In the genomic region with DNA sequence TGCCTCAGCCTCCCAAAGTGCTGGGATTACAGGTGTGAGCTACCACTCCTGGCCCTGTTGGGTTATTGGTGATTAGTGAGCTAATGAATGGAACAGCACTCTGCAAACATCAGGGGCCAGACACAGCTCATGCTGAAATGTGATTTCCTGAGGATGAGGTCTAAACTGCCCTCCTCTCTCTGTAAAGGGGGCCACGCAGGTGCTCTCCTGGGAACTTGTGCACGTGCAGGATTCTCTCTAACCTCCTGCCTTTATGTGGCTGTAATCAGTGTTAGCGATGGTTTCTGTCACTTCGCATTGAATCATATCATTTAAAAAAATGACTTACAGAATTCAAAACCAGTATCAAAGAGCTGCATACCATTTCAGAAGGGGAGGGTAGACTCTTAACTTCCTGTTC, we compare ENCODE assay signal across 23 cellular contexts. TPM values are rescaled to one million over a fixed set of nuclear protein-coding genes. Genes with fewer than 3 reads are reported as not detected.
DNase-seq lines count a peak whose midpoint lies in the region; ATAC-seq, FAIRE-seq and TF ChIP-seq lines count a peak whose summit lies in the region.
"Had no signal": no experiment of that assay in that cellular context is flagged by ENCODE, and none has a peak within 500 bp of the region (broad histone marks: within the 10 kb centered on the region; RNA-seq: fewer than 3 reads in every experiment).

No MANE protein-coding gene starts in this region.

- FAIRE-seq in kidney (lab: Jason Lieb, UNC), result no peak

- intact Hi-C loops in activated CD4-positive, alpha-beta T cell treated with anti-CD3 and anti-CD28 coated beads, Interleukin-2, amount 10 ng/mL, durations not matched to agents 24 days and 14 days (cut with micrococcal nuclease), result no loop called here
- intact Hi-C loops in kidney (cut with DNase I), result no loop called here

- H3K27ac Mint-ChIP-seq in activated CD4-positive, alpha-beta T cell treated with anti-CD3 and anti-CD28 coated beads, Interleukin-2, amount 10 ng/mL, durations not matched to agents 24 days and 14 days, result no peak overlapping the region
- peak overlapping the region; percentile 96 for H3K27ac Mint-ChIP-seq in type B pancreatic cell
- H3K27ac Mint-ChIP-seq: HFFc6 had no signal

- H3K27me3 Mint-ChIP-seq in activated CD4-positive, alpha-beta T cell treated with anti-CD3 and anti-CD28 coated beads, Interleukin-2, amount 10 ng/mL, durations not matched to agents 24 days and 14 days, result peaks cover 18% of the 10 kb centered on the region
- H3K27me3 Mint-ChIP-seq in type B pancreatic cell, result peaks cover 7% of the 10 kb centered on the region

- H3K27ac ChIP-seq in KOPT-K1 (ENCODE audit: low read depth, low read length, poor library complexity, severe bottlenecking), result peak overlapping the region; percentile 69
- H3K27ac ChIP-seq in kidney (ENCODE audit: low read depth in 2 of 2, low read length in 2 of 2), result no peak overlapping the region
- H3K27ac ChIP-seq: 22Rv1, HL-60, SK-N-MC had no signal

- peaks cover 0 to 4% of the 10 kb centered on the region in 2 donors for H3K4me1 ChIP-seq in kidney (ENCODE audit: control insufficient read depth in 1 of 2, insufficient read depth in 1 of 2, low read depth in 1 of 2, low read length in 2 of 2)

- no peaks in the 10 kb centered on the region for H3K9me3 Mint-ChIP-seq in activated CD4-positive, alpha-beta T cell treated with anti-CD3 and anti-CD28 coated beads, Interleukin-2, amount 10 ng/mL, durations not matched to agents 24 days and 14 days
- peaks cover 6% of the 10 kb centered on the region for H3K9me3 Mint-ChIP-seq in type B pancreatic cell
- H3K9me3 Mint-ChIP-seq: HFFc6 had no signal

- H3K4me3 ChIP-seq in kidney (ENCODE audit: low read length in 2 of 2), result no peak overlapping the region
- H3K4me3 ChIP-seq: SK-N-MC had no signal

- H3K9ac ChIP-seq in kidney (ENCODE audit: low read length in 2 of 2), result no peak overlapping the region

- peaks cover 36% of the 10 kb centered on the region for H3K4me1 Mint-ChIP-seq in activated CD4-positive, alpha-beta T cell treated with anti-CD3 and anti-CD28 coated beads, Interleukin-2, amount 10 ng/mL, durations not matched to agents 24 days and 14 days
- peaks cover 15% of the 10 kb centered on the region for H3K4me1 Mint-ChIP-seq in type B pancreatic cell (ENCODE audit: unreplicated experiment)

- no peaks in the 10 kb centered on the region for H3K36me3 ChIP-seq in KOPT-K1 (ENCODE audit: insufficient read depth, low read length)
- H3K36me3 ChIP-seq in kidney (ENCODE audit: control insufficient read depth in 1 of 2, insufficient read depth in 2 of 2, low read length in 2 of 2), result no peaks in the 10 kb centered on the region

- H3K36me3 Mint-ChIP-seq in activated CD4-positive, alpha-beta T cell treated with anti-CD3 and anti-CD28 coated beads, Interleukin-2, amount 10 ng/mL, durations not matched to agents 24 days and 14 days (ENCODE audit: low read depth), result no peaks in the 10 kb centered on the region
- no peaks in the 10 kb centered on the region for H3K36me3 Mint-ChIP-seq in type B pancreatic cell

- TF ChIP-seq CTCF in kidney (IDR thresholded peaks at IDR 0.05; ENCODE audit: borderline replicate concordance, extremely low read depth, insufficient read depth), result no peak
- TF ChIP-seq CTCF in type B pancreatic cell (conservative IDR thresholded peaks at IDR 0.05), result no peak

- DNase-seq in activated CD4-positive, alpha-beta T cell treated with anti-CD3 and anti-CD28 coated beads, Interleukin-2, amount 10 ng/mL, durations not matched to agents 24 days and 14 days, result peak; percentile 53
- no peak for DNase-seq in activated CD4-positive, alpha-beta T cell treated with anti-CD3 and anti-CD28 coated beads, Interleukin-2, amount 50 U/mL, for 48 hours
- peak; percentile 1 for DNase-seq in kidney
- no peak for DNase-seq in type B pancreatic cell (ENCODE audit: extremely low spot score, unreplicated experiment)
- DNase-seq in activated gamma-delta T cell (lab: John Stamatoyannopoulos, UW), result no peak
- no peak for DNase-seq in T-helper 2 cell
- DNase-seq: AML-193, COR-L47, DMS153, H7, HFFc6, IMR-90, Kasumi-1, NCI-H1105, NCI-H510A, NCI-H774, SHP77 had no signal

- H3K4me3 Mint-ChIP-seq in activated CD4-positive, alpha-beta T cell treated with anti-CD3 and anti-CD28 coated beads, Interleukin-2, amount 10 ng/mL, durations not matched to agents 24 days and 14 days, result no peak overlapping the region
- peak overlapping the region; percentile 72 for H3K4me3 Mint-ChIP-seq in type B pancreatic cell
- H3K4me3 Mint-ChIP-seq: HFFc6 had no signal

- ATAC-seq in HG02852 (IDR thresholded peaks at IDR 0.05; ENCODE audit: unreplicated experiment), result no peak

- no peaks in the 10 kb centered on the region for H3K9me3 ChIP-seq in KOPT-K1 (ENCODE audit: insufficient read depth, low read length, poor library complexity, severe bottlenecking)
- H3K9me3 ChIP-seq in kidney (ENCODE audit: control insufficient read depth in 1 of 2, low read length in 2 of 2), result no peaks in the 10 kb centered on the region

RNA-seq across cellular contexts. Expression of a gene that starts 3.6 kb away (rescaled TPM):
- total RNA-seq in activated CD4-positive, alpha-beta T cell treated with anti-CD3 and anti-CD28 coated beads, Interleukin-2, amount 10 ng/mL, durations not matched to agents 24 days and 14 days, result 2.1 and 4.6 TPM in 2 replicates
- total RNA-seq in kidney (9.1 TPM), type B pancreatic cell (ENCODE audit: low replicate concordance) (7.7 and 26.6 TPM in 2 replicates)
- polyA plus RNA-seq in kidney (ENCODE audit: insufficient read depth, low read depth, low replicate concordance), result 3.2 TPM

RNA-seq across cellular contexts. Expression of a gene that starts 55.9 kb away (rescaled TPM):
- total RNA-seq in activated CD4-positive, alpha-beta T cell treated with anti-CD3 and anti-CD28 coated beads, Interleukin-2, amount 10 ng/mL, durations not matched to agents 24 days and 14 days, result not detected in 2 replicates
- total RNA-seq in kidney, result 6.4 TPM
- polyA plus RNA-seq in kidney (ENCODE audit: insufficient read depth, low read depth, low replicate concordance), result 9.0 TPM
- total RNA-seq in type B pancreatic cell (ENCODE audit: low replicate concordance), result 2.7 and 10.7 TPM in 2 replicates
- total RNA-seq: HT1080 had no signal

Comparison
In these comparisons a context has a peak if more than half of its experiments do, and no peak if none do; other contexts are left out.
1. DNase-seq: peak in activated CD4-positive, alpha-beta T cell treated with anti-CD3 and anti-CD28 coated beads, Interleukin-2, amount 10 ng/mL, durations not matched to agents 24 days and 14 days (single experiment) and kidney (single experiment); none in activated CD4-positive, alpha-beta T cell treated with anti-CD3 and anti-CD28 coated beads, Interleukin-2, amount 50 U/mL, for 48 hours (0 of 2), type B pancreatic cell (single experiment), activated gamma-delta T cell (single experiment) and T-helper 2 cell (0 of 5).